10 cellular contexts compared by ENCODE assay signal in genomic region chr17:17109231-17109630, GRCh38.
DNase-seq lines count a peak whose midpoint lies in the region; ATAC-seq and TF ChIP-seq lines count a peak whose summit lies in the region.
"Had no signal": no experiment of that assay in that cellular context is flagged by ENCODE, and none has a peak within 500 bp of the region (broad histone marks: within the 10 kb centered on the region; RNA-seq: fewer than 3 reads in every experiment).

No MANE protein-coding gene starts in this region.

- TF ChIP-seq EP300 in sigmoid colon (IDR thresholded peaks at IDR 0.05): no peak

- TF ChIP-seq POLR2A in sigmoid colon (IDR thresholded peaks at IDR 0.05): no peak

- no peaks in the 10 kb centered on the region for H3K36me3 ChIP-seq in sigmoid colon

- CTCF ChIA-PET in RWPE1 (lab: Yijun Ruan, JAX): interaction anchor here (0.6 kb wide), 1 partner anchor 56 kb away, joined by 3 read pairs; no protein-coding TSS in a partner anchor

- H3K9me3 ChIP-seq in sigmoid colon: no peaks in the 10 kb centered on the region

- peaks cover 0 to 61% (median 56%) of the 10 kb centered on the region in 4 donors for H3K4me1 ChIP-seq in sigmoid colon

- H3K27ac ChIP-seq in RWPE1: peak overlapping the region; percentile 79
- peak overlapping the region; percentile 49 for H3K27ac ChIP-seq in epithelial cell of prostate
- H3K27ac ChIP-seq in sigmoid colon: peak overlapping the region in 3 of 4 donors; percentile 23 to 58 (median 55)

- WGBS in sigmoid colon, 2 donors: 13 to 50% methylated on average over 3 of the region's 3 CpGs

- POLR2A ChIA-PET in RWPE1 (lab: Yijun Ruan, JAX; ENCODE audit: low non-redundant PET): no interaction called here

- no peak overlapping the region for H3K4me3 ChIP-seq in sigmoid colon

- no peak for ATAC-seq in HG02642 (IDR thresholded peaks at IDR 0.05; ENCODE audit: poor library complexity, unreplicated experiment)

- DNase-seq in NCI-H1436 (lab: John Stamatoyannopoulos, UW): peak; percentile 17
- no peak for DNase-seq in NCI-H1436 treated with DMSO at 0.1 percent for 48 hours (lab: John Stamatoyannopoulos, UW)
- DNase-seq in RWPE1 (ENCODE audit: low spot score): no peak
- no peak for DNase-seq in epithelial cell of prostate (ENCODE audit: low read depth, low spot score)
- no peak for DNase-seq in sigmoid colon
- no peak for DNase-seq in DMS 273 (lab: John Stamatoyannopoulos, UW; ENCODE audit: unreplicated experiment)
- DNase-seq in NOMO-1 treated with DMSO at 0.1 percent for 48 hours (lab: John Stamatoyannopoulos, UW; ENCODE audit: unreplicated experiment): no peak
- DNase-seq: RPMI8226; stimulated activated CD4-positive, alpha-beta T cell treated with anti-CD3 and anti-CD28 coated beads, Interleukin-2, amount 100 ng/mL, for 48 hours had no signal

- no peak for TF ChIP-seq CTCF in RWPE1 (conservative IDR thresholded peaks at IDR 0.05; ENCODE audit: low read depth)
- TF ChIP-seq CTCF in sigmoid colon (IDR thresholded peaks at IDR 0.05): no peak

- intact Hi-C loops in sigmoid colon (cut with DNase I): loop anchor here (10.0 kb wide), 1 partner anchor 104 kb away; no protein-coding TSS in a partner anchor

- no peaks in the 10 kb centered on the region for H3K27me3 ChIP-seq in sigmoid colon
